Comparison of ENCODE assay signal across 35 cellular contexts in the genomic region with DNA sequence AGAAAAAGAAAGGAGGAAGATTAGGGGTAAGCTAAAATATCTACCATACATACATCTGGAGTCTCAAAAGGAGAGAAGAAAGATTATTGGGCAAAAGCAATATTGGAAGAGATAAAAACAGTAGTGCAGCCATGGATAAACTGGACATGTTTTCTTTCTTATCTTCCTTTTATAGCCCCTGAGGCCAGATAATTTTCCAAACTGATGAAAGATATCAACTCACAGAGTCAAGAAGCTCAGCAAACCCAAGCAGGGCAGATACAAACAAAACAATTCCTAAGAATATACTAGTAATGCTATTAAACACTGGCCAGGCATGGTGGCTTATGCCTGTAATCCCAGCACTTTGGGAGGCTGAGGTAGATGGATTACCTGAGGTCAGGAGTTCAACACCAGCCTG.
"Had no signal": no experiment of that assay in that cellular context is flagged by ENCODE, and none has a peak within 500 bp of the region (broad histone marks: within the 10 kb centered on the region; RNA-seq: fewer than 3 reads in every experiment).

No MANE protein-coding gene starts in this region.

- H3K4me3 ChIP-seq: MG63 had no signal

- DNase-seq: Karpas-422, Kasumi-1, MG63, MM.1S, MV-4-11, NCI-H1048, NCI-H1092, NCI-H1092 treated with DMSO at 0.1 percent for 48 hours, NCI-H1105, NCI-H1105 treated with DMSO at 0.1 percent for 48 hours, NCI-H1417, NCI-H1417 treated with DMSO at 0.1 percent for 48 hours, NCI-H1436, NCI-H1436 treated with DMSO at 0.1 percent for 48 hours, NCI-H146, NCI-H1694, NCI-H1694 treated with DMSO at 0.1 percent for 48 hours, NCI-H187, NCI-H187 treated with DMSO at 0.1 percent for 48 hours, NCI-H1930, NCI-H2029, NCI-H2029 treated with DMSO at 0.1 percent for 48 hours, NCI-H2081, NCI-H2081 treated with DMSO at 0.1 percent for 48 hours, NCI-H2107, NCI-H2171, NCI-H2171 treated with DMSO at 0.1 percent for 48 hours, NCI-H2227 treated with DMSO at 0.1 percent for 48 hours, NCI-H226, NCI-H345, NCI-H446, NCI-H446 treated with DMSO at 0.1 percent for 48 hours, NCI-H510A, NCI-H510A treated with DMSO at 0.1 percent for 48 hours, NCI-H524 had no signal

- H3K36me3 ChIP-seq: MG63 had no signal

- H3K27me3 ChIP-seq: MG63 had no signal
